ENCODE assay signal across 18 cellular contexts in genomic region chr14:70697681-70698080, GRCh38. TPM values are rescaled to one million over a fixed set of nuclear protein-coding genes. Genes with fewer than 3 reads are reported as not detected.
DNase-seq lines count a peak whose midpoint lies in the region; FAIRE-seq and TF ChIP-seq lines count a peak whose summit lies in the region.
"Had no signal": no experiment of that assay in that cellular context is flagged by ENCODE, and none has a peak within 500 bp of the region (broad histone marks: within the 10 kb centered on the region; RNA-seq: fewer than 3 reads in every experiment).

No MANE protein-coding gene starts in this region.

- H3K36me3 ChIP-seq in endothelial cell of umbilical vein (ENCODE audit: control insufficient read depth in 2 of 2, extremely low read depth in 1 of 2, insufficient read depth in 2 of 2, low read length in 2 of 2) (no peaks in the 10 kb centered on the region), neutrophil (no peaks in the 10 kb centered on the region)
- H3K36me3 ChIP-seq: gastrocnemius medialis, left ventricle myocardium inferior had no signal

- H3K4me3 ChIP-seq in endothelial cell of umbilical vein (replicated peaks in 1 of 3; ENCODE audit: insufficient read depth in 1 of 3, low read depth in 1 of 3, low read length in 3 of 3) (no peak overlapping the region), neutrophil (ENCODE audit: low read depth in 1 of 2, low read length in 1 of 2) (no peak overlapping the region)
- H3K4me3 ChIP-seq: gastrocnemius medialis, left ventricle myocardium inferior had no signal

- DNase-seq in Calu3 (no peak), NCI-H460 (ENCODE audit: extremely low read depth, low read depth) (peak; percentile 69), endothelial cell of umbilical vein (ENCODE audit: low read depth, low spot score) (no peak), head of caudate nucleus (no peak), hepatic stellate cell (ENCODE audit: low spot score) (no peak), amniotic stem cell (lab: John Stamatoyannopoulos, UW) (no peak), DMS79 (lab: John Stamatoyannopoulos, UW) (no peak)
- DNase-seq: activated B cell treated with CpG ODN at 0.5 μM for 24 hours; activated CD8-positive, alpha-beta T cell treated with anti-CD3 and anti-CD28 coated beads, Interleukin-2, amount 10 ng/mL, durations not matched to agents 7 days and 5 days; activated T-cell treated with anti-CD3 and anti-CD28 coated beads, Interleukin-2, amount 50 U/mL, for 48 hours; NCI-H774 had no signal

- H4K20me1 ChIP-seq in endothelial cell of umbilical vein (replicated peaks; ENCODE audit: control insufficient read depth, extremely low read depth, insufficient read depth, low read length) = no peaks in the 10 kb centered on the region

- H3K4me1 ChIP-seq in endothelial cell of umbilical vein (ENCODE audit: control insufficient read depth, extremely low read depth, insufficient read depth, low read length) (no peaks in the 10 kb centered on the region), neutrophil (ENCODE audit: control insufficient read depth in 1 of 2, insufficient read depth in 1 of 2, low read depth in 1 of 2, low read length in 1 of 2) (peaks cover 15 to 17% of the 10 kb centered on the region in 2 experiments)
- H3K4me1 ChIP-seq: gastrocnemius medialis had no signal

- dilution Hi-C loops in endothelial cell of umbilical vein (cut with MboI; ENCODE audit: extremely low pct_ligation_motif_present, low sequenced_read_pairs) = no loop called here

- H3K4me2 ChIP-seq in endothelial cell of umbilical vein (ENCODE audit: insufficient read depth, low read length) = no peak overlapping the region

- peak overlapping the region; percentile 46 for H3K4me3 Mint-ChIP-seq in Calu3 (ENCODE audit: low read depth, unreplicated experiment)
- H3K4me3 Mint-ChIP-seq: activated B cell treated with CpG ODN at 0.5 μM for 24 hours; activated CD8-positive, alpha-beta T cell treated with anti-CD3 and anti-CD28 coated beads, Interleukin-2, amount 10 ng/mL, durations not matched to agents 7 days and 5 days; activated naive CD4-positive, alpha-beta T cell treated with anti-CD3 and anti-CD28 coated beads, Interleukin-2, amount 50 U/mL, for 24 hours had no signal

- no peaks in the 10 kb centered on the region for H3K9me1 ChIP-seq in endothelial cell of umbilical vein (replicated peaks; ENCODE audit: control insufficient read depth, extremely low read depth, insufficient read depth, low read length)

- H3K79me2 ChIP-seq in endothelial cell of umbilical vein (ENCODE audit: control insufficient read depth, insufficient read depth, low read length) = no peaks in the 10 kb centered on the region

- H3K27me3 ChIP-seq in endothelial cell of umbilical vein (ENCODE audit: control insufficient read depth in 2 of 2, insufficient read depth in 2 of 2, low read length in 2 of 2) (no peaks in the 10 kb centered on the region), neutrophil (no peaks in the 10 kb centered on the region)
- H3K27me3 ChIP-seq: gastrocnemius medialis had no signal

- intact Hi-C loops in Calu3 (cut with micrococcal nuclease; ENCODE audit: unreplicated experiment) (no loop called here), endothelial cell of umbilical vein (cut with micrococcal nuclease) (no loop called here), head of caudate nucleus (cut with DNase I) (no loop called here)

- no peak overlapping the region for H3K27ac ChIP-seq in endothelial cell of umbilical vein (ENCODE audit: insufficient read depth, low read depth, low read length)
- H3K27ac ChIP-seq in neutrophil = peak overlapping the region; percentile 43
- H3K27ac ChIP-seq: gastrocnemius medialis, left ventricle myocardium inferior had no signal

- CTCF ChIA-PET in Calu3 (lab: Charles Lee) = interaction anchor here (1.1 kb wide), 1 partner anchor 9 kb away, joined by 5 read pairs; no protein-coding TSS in a partner anchor
- CTCF ChIA-PET in endothelial cell of umbilical vein (lab: Charles Lee) = interaction anchor here (1.2 to 1.6 kb wide), 2 partner anchors 9 to 10 kb away, joined by 4 to 8 read pairs; no protein-coding TSS in a partner anchor

- no peak for FAIRE-seq in endothelial cell of umbilical vein (lab: Jason Lieb, UNC)
- FAIRE-seq: astrocyte, colon, GM18507 had no signal

- POLR2A ChIA-PET in endothelial cell of umbilical vein (lab: Charles Lee) = no interaction called here

- no peak for TF ChIP-seq POLR2A in endothelial cell of umbilical vein (IDR thresholded peaks at IDR 0.05; ENCODE audit: low read depth, low read length)

- no peaks in the 10 kb centered on the region for H3K36me3 Mint-ChIP-seq in Calu3 (ENCODE audit: insufficient read depth, unreplicated experiment)
- H3K36me3 Mint-ChIP-seq: activated naive CD4-positive, alpha-beta T cell treated with anti-CD3 and anti-CD28 coated beads, Interleukin-2, amount 50 U/mL, for 24 hours had no signal

- no peaks in the 10 kb centered on the region for H3K9me3 Mint-ChIP-seq in Calu3 (ENCODE audit: low read depth, unreplicated experiment)
- H3K9me3 Mint-ChIP-seq: activated B cell treated with CpG ODN at 0.5 μM for 24 hours; activated naive CD4-positive, alpha-beta T cell treated with anti-CD3 and anti-CD28 coated beads, Interleukin-2, amount 50 U/mL, for 24 hours had no signal

- H2AFZ ChIP-seq in endothelial cell of umbilical vein (ENCODE audit: low read depth, low read length) = peak overlapping the region; percentile 14

- no TSS peak for BruUV-seq in Calu3 (replicated peaks; lab: Mats Ljungman, UMichigan)
- BruUV-seq in endothelial cell of umbilical vein (replicated peaks; lab: Mats Ljungman, UMichigan) = no TSS peak

- peaks cover 21% of the 10 kb centered on the region for H3K4me1 Mint-ChIP-seq in Calu3 (ENCODE audit: low read depth, unreplicated experiment)
- H3K4me1 Mint-ChIP-seq: activated B cell treated with CpG ODN at 0.5 μM for 24 hours; activated naive CD4-positive, alpha-beta T cell treated with anti-CD3 and anti-CD28 coated beads, Interleukin-2, amount 50 U/mL, for 24 hours had no signal

- H3K27me3 Mint-ChIP-seq in Calu3 (ENCODE audit: unreplicated experiment) = no peaks in the 10 kb centered on the region
- H3K27me3 Mint-ChIP-seq: activated B cell treated with CpG ODN at 0.5 μM for 24 hours; activated naive CD4-positive, alpha-beta T cell treated with anti-CD3 and anti-CD28 coated beads, Interleukin-2, amount 50 U/mL, for 24 hours had no signal

- TF ChIP-seq CTCF in Calu3 (IDR thresholded peaks at IDR 0.05; ENCODE audit: unreplicated experiment) (no peak), endothelial cell of umbilical vein (IDR thresholded peaks at IDR 0.05; ENCODE audit: extremely low read depth in 1 of 2, insufficient read depth in 1 of 2, low read depth in 1 of 2, low read length in 2 of 2) (no peak), neutrophil (IDR thresholded peaks at IDR 0.05) (no peak)

- H3K9ac ChIP-seq in endothelial cell of umbilical vein (replicated peaks; ENCODE audit: extremely low read depth, insufficient read depth, low read length) = no peak overlapping the region

- H3K27ac Mint-ChIP-seq in Calu3 (ENCODE audit: unreplicated experiment) = peak overlapping the region; percentile 86
- H3K27ac Mint-ChIP-seq: activated B cell treated with CpG ODN at 0.5 μM for 24 hours; activated CD8-positive, alpha-beta T cell treated with anti-CD3 and anti-CD28 coated beads, Interleukin-2, amount 10 ng/mL, durations not matched to agents 7 days and 5 days; activated naive CD4-positive, alpha-beta T cell treated with anti-CD3 and anti-CD28 coated beads, Interleukin-2, amount 50 U/mL, for 24 hours had no signal

- no peaks in the 10 kb centered on the region for H3K9me3 ChIP-seq in endothelial cell of umbilical vein (replicated peaks; ENCODE audit: control insufficient read depth, insufficient read depth, low read length)
- H3K9me3 ChIP-seq in neutrophil = no peaks in the 10 kb centered on the region
- H3K9me3 ChIP-seq: gastrocnemius medialis, left ventricle myocardium inferior had no signal

TF ChIP-seq in endothelial cell of umbilical vein, 7 proteins besides CTCF, POLR2A, EP300 and RAD21:
- no peak for TF ChIP-seq MYC (IDR thresholded peaks at IDR 0.05; ENCODE audit: low read depth, low read length)
- no peak for TF ChIP-seq GATA2 (IDR thresholded peaks at IDR 0.05; ENCODE audit: insufficient read depth, insufficient read length, low read depth, low read length)
- no peak for TF ChIP-seq JUN (IDR thresholded peaks at IDR 0.05; ENCODE audit: borderline replicate concordance, insufficient read depth, insufficient read length, low read depth)
- no peak for TF ChIP-seq EZH2 (IDR thresholded peaks at IDR 0.05; ENCODE audit: borderline replicate concordance, low read depth, low read length, severe bottlenecking)
- TF ChIP-seq, protein P1, sequence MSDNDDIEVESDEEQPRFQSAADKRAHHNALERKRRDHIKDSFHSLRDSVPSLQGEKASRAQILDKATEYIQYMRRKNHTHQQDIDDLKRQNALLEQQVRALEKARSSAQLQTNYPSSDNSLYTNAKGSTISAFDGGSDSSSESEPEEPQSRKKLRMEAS (IDR thresholded peaks at IDR 0.05; ENCODE audit: insufficient read depth, insufficient read length) = no peak
- TF ChIP-seq POLR2AphosphoS5 (IDR thresholded peaks at IDR 0.05; ENCODE audit: insufficient read depth, low read depth, low read length) = no peak
- no peak for TF ChIP-seq FOS (IDR thresholded peaks at IDR 0.05; ENCODE audit: borderline replicate concordance, insufficient read depth, low read length)

RNA-seq across cellular contexts. Expression of gene TTC9, which starts 56.0 kb away (rescaled TPM):
- total RNA-seq in Calu3 (2022) = 9.8 and 11.0 TPM in 2 replicates
- 0.67 and 0.95 TPM in 2 replicates for total RNA-seq in NCI-H460 (2014; rRNA removed; shearing (Covaris generic))
- polyA plus RNA-seq in NCI-H460 (2014; cell fraction: nucleus; rRNA removed) = 0.18 TPM in 1 of 2 replicates, not detected in the other
- total RNA-seq in endothelial cell of umbilical vein = 0.09 TPM in 1 of 2 replicates, not detected in the other
- 0.06 TPM in 2 replicates for polyA plus RNA-seq in endothelial cell of umbilical vein
- polyA plus RNA-seq in endothelial cell of umbilical vein (2011; cell fraction: cytosol; rRNA removed) = 0.05 and 0.07 TPM in 2 replicates
- 0.03 TPM in 1 of 2 replicates, not detected in the other for polyA plus RNA-seq in endothelial cell of umbilical vein (2011; cell fraction: nucleus; rRNA removed)
- polyA plus RNA-seq in endothelial cell of umbilical vein (2012) = 0.04 TPM in 1 of 2 replicates, not detected in the other
- polyA minus RNA-seq in endothelial cell of umbilical vein = 0.06 and 0.10 TPM in 2 replicates
- polyA minus RNA-seq in endothelial cell of umbilical vein (2011; cell fraction: cytosol; rRNA and poly(A)+ RNA removed) = 0.61 TPM
- polyA minus RNA-seq in endothelial cell of umbilical vein (2011; cell fraction: nucleus; rRNA and poly(A)+ RNA removed) = not detected in 2 replicates
